ENCODE assay signal across 19 cellular contexts in the genomic region with DNA sequence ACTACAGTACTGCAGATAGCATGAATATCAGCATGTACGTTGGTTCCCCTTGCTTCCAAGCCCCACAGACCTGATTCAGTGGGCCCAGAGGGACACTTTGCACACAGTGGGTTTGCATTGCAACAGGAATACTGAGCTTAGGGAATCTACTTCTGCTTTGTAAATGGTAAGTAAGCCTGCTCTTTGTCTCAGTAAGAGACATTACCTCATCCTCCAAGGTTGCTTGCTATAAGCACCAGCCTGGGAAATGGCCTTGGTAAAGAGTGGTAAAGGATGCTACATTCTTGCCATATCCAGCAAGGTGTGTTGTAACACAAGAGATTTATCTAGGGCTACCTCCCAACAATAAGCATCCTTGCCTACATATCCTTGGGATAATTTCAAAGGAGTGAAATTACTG.
"Had no signal": no experiment of that assay in that cellular context is flagged by ENCODE, and none has a peak within 500 bp of the region (broad histone marks: within the 10 kb centered on the region; RNA-seq: fewer than 3 reads in every experiment).

No MANE protein-coding gene starts in this region.

- H3K9me3 ChIP-seq: prostate gland, right lobe of liver, tibial artery had no signal

- H3K4me3 Mint-ChIP-seq: central memory CD8-positive, alpha-beta T cell; naive thymus-derived CD4-positive, alpha-beta T cell; nephron progenitor cell; stimulated activated memory B cell treated with anti-CD40 and anti-IgM and Interleukin-4, amounts not matched to agents 10 μg/mL and 1 μg/mL and 100 μg/mL, for 72 hours; stimulated activated naive CD8-positive, alpha-beta T cell treated with anti-CD3 and anti-CD28 coated beads, Interleukin-15, Interleukin-2, amounts not matched to agents 100 ng/mL and 50 ng/mL, for 24 hours had no signal

- H3K4me3 ChIP-seq: lung, prostate gland, right lobe of liver, tibial artery had no signal

- H3K4me1 Mint-ChIP-seq: central memory CD8-positive, alpha-beta T cell; naive thymus-derived CD4-positive, alpha-beta T cell; stimulated activated memory B cell treated with anti-CD40 and anti-IgM and Interleukin-4, amounts not matched to agents 10 μg/mL and 1 μg/mL and 100 μg/mL, for 72 hours had no signal

- H3K27ac ChIP-seq: foreskin keratinocyte, parathyroid adenoma, prostate gland, right lobe of liver, tibial artery had no signal

- H3K9me3 Mint-ChIP-seq: nephron progenitor cell; stimulated activated memory B cell treated with anti-CD40 and anti-IgM and Interleukin-4, amounts not matched to agents 10 μg/mL and 1 μg/mL and 100 μg/mL, for 72 hours had no signal

- H3K4me1 ChIP-seq: foreskin keratinocyte, right lobe of liver, tibial artery had no signal

- H3K27me3 ChIP-seq: foreskin keratinocyte, right lobe of liver, tibial artery had no signal

- DNase-seq: cortex of kidney; erythroblast; foreskin keratinocyte; kidney; left cardiac atrium; left ventricle myocardium superior; mesenchymal stem cell; naive thymus-derived CD4-positive, alpha-beta T cell; nephron progenitor cell; right lobe of liver; stimulated activated CD4-positive, alpha-beta T cell treated with anti-CD3 and anti-CD28 coated beads, Interleukin-4, amount 100 ng/mL, for 1 hour; stimulated activated CD8-positive, alpha-beta memory T cell treated with anti-CD3 and anti-CD28 coated beads, Interleukin-4, amount 100 ng/mL, for 48 hours; tibial artery had no signal

- H3K27me3 Mint-ChIP-seq: central memory CD8-positive, alpha-beta T cell; naive thymus-derived CD4-positive, alpha-beta T cell; stimulated activated memory B cell treated with anti-CD40 and anti-IgM and Interleukin-4, amounts not matched to agents 10 μg/mL and 1 μg/mL and 100 μg/mL, for 72 hours; stimulated activated naive CD8-positive, alpha-beta T cell treated with anti-CD3 and anti-CD28 coated beads, Interleukin-15, Interleukin-2, amounts not matched to agents 100 ng/mL and 50 ng/mL, for 24 hours had no signal

- H3K36me3 ChIP-seq: prostate gland, right lobe of liver, tibial artery had no signal

- H3K27ac Mint-ChIP-seq: naive thymus-derived CD4-positive, alpha-beta T cell; nephron progenitor cell; stimulated activated memory B cell treated with anti-CD40 and anti-IgM and Interleukin-4, amounts not matched to agents 10 μg/mL and 1 μg/mL and 100 μg/mL, for 72 hours; stimulated activated naive CD8-positive, alpha-beta T cell treated with anti-CD3 and anti-CD28 coated beads, Interleukin-15, Interleukin-2, amounts not matched to agents 100 ng/mL and 50 ng/mL, for 24 hours had no signal

- ATAC-seq: foreskin keratinocyte; left cardiac atrium; left ventricle myocardium superior; naive thymus-derived CD4-positive, alpha-beta T cell; right lobe of liver; stimulated activated memory B cell treated with anti-CD40 and anti-IgM and Interleukin-4, amounts not matched to agents 10 μg/mL and 1 μg/mL and 100 μg/mL, for 72 hours had no signal

- H3K36me3 Mint-ChIP-seq: naive thymus-derived CD4-positive, alpha-beta T cell; stimulated activated memory B cell treated with anti-CD40 and anti-IgM and Interleukin-4, amounts not matched to agents 10 μg/mL and 1 μg/mL and 100 μg/mL, for 72 hours had no signal

- H3K9ac ChIP-seq: parathyroid adenoma had no signal
